In genomic region chr15:90597477-90598052, GRCh38 we compare ENCODE assay signal across 9 cellular contexts.
DNase-seq lines count a peak whose midpoint lies in the region; ATAC-seq, FAIRE-seq and TF ChIP-seq lines count a peak whose summit lies in the region.
"Had no signal": no experiment of that assay in that cellular context is flagged by ENCODE, and none has a peak within 500 bp of the region (broad histone marks: within the 10 kb centered on the region; RNA-seq: fewer than 3 reads in every experiment).

No MANE protein-coding gene starts in this region.

- peak overlapping the region; percentile 74 for H3K4me3 Mint-ChIP-seq in CD4-positive, alpha-beta T cell

- peak overlapping the region; percentile 98 for H3K27ac Mint-ChIP-seq in CD4-positive, alpha-beta T cell

- H3K4me1 ChIP-seq in right lobe of liver (peaks cover 0 to 52% (median 24%) of the 10 kb centered on the region in 4 donors), osteoblast (ENCODE audit: insufficient read depth, low read length) (peaks cover 18% of the 10 kb centered on the region)
- H3K4me1 ChIP-seq: SJCRH30 had no signal

- H3K4me3 ChIP-seq in NB4 (ENCODE audit: low read depth, low read length) (no peak overlapping the region), right lobe of liver (no peak overlapping the region), osteoblast (ENCODE audit: insufficient read depth, low read length) (no peak overlapping the region)
- H3K4me3 ChIP-seq: SJCRH30 had no signal

- no peaks in the 10 kb centered on the region for H3K9me3 Mint-ChIP-seq in CD4-positive, alpha-beta T cell

- no peaks in the 10 kb centered on the region for H3K27me3 Mint-ChIP-seq in CD4-positive, alpha-beta T cell

- H2AFZ ChIP-seq in osteoblast (ENCODE audit: low read length) = no peak overlapping the region

- CTCF ChIA-PET in CD4-positive, alpha-beta T cell (lab: Charles Lee) = no interaction called here

- no peak for TF ChIP-seq CTCF in CD4-positive, alpha-beta T cell (IDR thresholded peaks at IDR 0.05)
- no peak for TF ChIP-seq CTCF in NB4 (IDR thresholded peaks at IDR 0.05; ENCODE audit: low read depth, low read length)
- no peak for TF ChIP-seq CTCF in right lobe of liver (IDR thresholded peaks at IDR 0.05)
- no peak for TF ChIP-seq CTCF in osteoblast (IDR thresholded peaks at IDR 0.05; ENCODE audit: extremely low read depth, low read depth, low read length)

- intact Hi-C loops in CD4-positive, alpha-beta T cell (cut with DNase I, micrococcal nuclease) = loop anchor here in 1 of 2 experiments (2.0 to 10.0 kb wide), 2 partner anchors 69 to 203 kb away; partner anchors contain the start of gene CRTC3
- intact Hi-C loops in right lobe of liver (cut with DNase I) = no loop called here

- H3K4me2 ChIP-seq in osteoblast (ENCODE audit: insufficient read depth, low read length) = no peak overlapping the region

- H3K4me1 Mint-ChIP-seq in CD4-positive, alpha-beta T cell (ENCODE audit: low read depth) = peaks cover 86% of the 10 kb centered on the region

- peaks cover 76% of the 10 kb centered on the region for H3K36me3 Mint-ChIP-seq in CD4-positive, alpha-beta T cell (ENCODE audit: low read depth)

- H4K20me1 ChIP-seq in osteoblast (ENCODE audit: insufficient read depth, low read length) = no peaks in the 10 kb centered on the region

- H3K9me3 ChIP-seq in CD4-positive, alpha-beta T cell (ENCODE audit: control insufficient read depth, low read length) = no peaks in the 10 kb centered on the region
- no peaks in the 10 kb centered on the region for H3K9me3 ChIP-seq in right lobe of liver
- no peaks in the 10 kb centered on the region for H3K9me3 ChIP-seq in osteoblast (ENCODE audit: low read depth, low read length)
- H3K9me3 ChIP-seq: SJCRH30 had no signal

- no peak for FAIRE-seq in urothelium cell line (lab: Jason Lieb, UNC)

- peak; percentile 46 for ATAC-seq in CD4-positive, alpha-beta T cell (ENCODE audit: poor library complexity)
- ATAC-seq in GM19467 (IDR thresholded peaks at IDR 0.05; ENCODE audit: unreplicated experiment) (peak; percentile 35), right lobe of liver (no peak), GM21360 (IDR thresholded peaks at IDR 0.05; ENCODE audit: unreplicated experiment) (no peak)

- 57% methylated on average over 2 of the region's 2 CpGs for WGBS in right lobe of liver (ENCODE audit: insufficient coverage, low coverage, low lambda C conversion rate, missing lambda C conversion rate)

- TF ChIP-seq POLR2A in NB4 (IDR thresholded peaks at IDR 0.05; ENCODE audit: extremely low read depth, insufficient read length) (no peak), right lobe of liver (IDR thresholded peaks at IDR 0.05) (no peak)

- POLR2A ChIA-PET in CD4-positive, alpha-beta T cell (lab: Charles Lee) = interaction anchor here (0.7 to 3.0 kb wide), 8 partner anchors 22 to 89 kb away, joined by 3 to 12 read pairs (median 4); no protein-coding TSS in a partner anchor

- H3K27me3 ChIP-seq in CD4-positive, alpha-beta T cell (ENCODE audit: control insufficient read depth, insufficient read depth, low read length) = no peaks in the 10 kb centered on the region
- H3K27me3 ChIP-seq in right lobe of liver (no peaks in the 10 kb centered on the region), osteoblast (ENCODE audit: insufficient read depth, low read length) (no peaks in the 10 kb centered on the region)
- H3K27me3 ChIP-seq: SJCRH30 had no signal

- no peak for DNase-seq in CD4-positive, alpha-beta T cell
- peak; percentile 25 for DNase-seq in NB4 (ENCODE audit: low read depth)
- DNase-seq in right lobe of liver = no peak
- no peak for DNase-seq in DMS53 treated with DMSO at 0.1 percent for 48 hours (lab: John Stamatoyannopoulos, UW; ENCODE audit: unreplicated experiment)
- no peak for DNase-seq in urothelium cell line (ENCODE audit: low spot score)
- no peak for DNase-seq in osteoblast (ENCODE audit: insufficient read length, low spot score, missing footprints)
- DNase-seq: SJCRH30 had no signal

- peaks cover 21% of the 10 kb centered on the region for H3K79me2 ChIP-seq in osteoblast (ENCODE audit: insufficient read depth, low read length)

- H3K36me3 ChIP-seq in right lobe of liver = no peaks in the 10 kb centered on the region
- H3K36me3 ChIP-seq in osteoblast (ENCODE audit: insufficient read depth, low read length) = peaks cover 13% of the 10 kb centered on the region
- H3K36me3 ChIP-seq: SJCRH30 had no signal

- H3K27ac ChIP-seq in CD4-positive, alpha-beta T cell (ENCODE audit: low read depth, low read length) = peak overlapping the region; percentile 81
- H3K27ac ChIP-seq in right lobe of liver (peak overlapping the region; percentile 48 to 63 (median 61)), osteoblast (ENCODE audit: low read depth, low read length) (no peak overlapping the region)
- H3K27ac ChIP-seq: SJCRH30 had no signal

Comparison
In these comparisons a context has a peak if more than half of its experiments do, and no peak if none do; other contexts are left out.
1. ATAC-seq: peak in CD4-positive, alpha-beta T cell (single experiment) and GM19467 (single experiment); none in right lobe of liver (0 of 4) and GM21360 (single experiment).